In genomic region chr9:131590907-131591844, GRCh38 we compare ENCODE assay signal across 8 cellular contexts. TPM values are rescaled to one million over a fixed set of nuclear protein-coding genes. Genes with fewer than 3 reads are reported as not detected.
A peak's percentile ranks its signal among the peaks of the same experiment; 100 is the strongest.
DNase-seq lines count a peak whose midpoint lies in the region; ATAC-seq and TF ChIP-seq lines count a peak whose summit lies in the region.

No MANE protein-coding gene starts in this region.

- H3K9me3 Mint-ChIP-seq in osteocyte (ENCODE audit: unreplicated experiment): no peaks in the 10 kb centered on the region

- peaks cover 23% of the 10 kb centered on the region for H3K36me3 Mint-ChIP-seq in osteocyte (ENCODE audit: unreplicated experiment)

- H3K4me1 ChIP-seq in SJCRH30 (peaks cover 31% of the 10 kb centered on the region), thoracic aorta (ENCODE audit: control insufficient read depth in 1 of 2, low read depth in 2 of 2) (no peaks in the 10 kb centered on the region)

- no peaks in the 10 kb centered on the region for H3K27me3 Mint-ChIP-seq in osteocyte (ENCODE audit: unreplicated experiment)

- no peaks in the 10 kb centered on the region for H3K9me3 ChIP-seq in SJCRH30 (replicated peaks)
- H3K9me3 ChIP-seq in thoracic aorta: no peaks in the 10 kb centered on the region

- TF ChIP-seq CTCF in foreskin fibroblast (IDR thresholded peaks at IDR 0.05; ENCODE audit: low read depth, low read length): peak; percentile 78
- peak; percentile 85 for TF ChIP-seq CTCF in osteocyte (IDR thresholded peaks at IDR 0.05)
- TF ChIP-seq CTCF in thoracic aorta (IDR thresholded peaks at IDR 0.05): peak; percentile 80

- H3K36me3 ChIP-seq in SJCRH30 (peaks cover 33% of the 10 kb centered on the region), thoracic aorta (peaks cover 54% of the 10 kb centered on the region)

- no peak overlapping the region for H3K4me3 Mint-ChIP-seq in osteocyte (ENCODE audit: unreplicated experiment)

- H3K27ac ChIP-seq in SJCRH30 (peak overlapping the region; percentile 99), thoracic aorta (no peak overlapping the region)

- H3K4me3 ChIP-seq in SJCRH30 (no peak overlapping the region), foreskin fibroblast (ENCODE audit: low read depth in 1 of 2, low read length in 2 of 2) (no peak overlapping the region), thoracic aorta (no peak overlapping the region)

- ATAC-seq in thoracic aorta (ENCODE audit: insufficient number of reproducible peaks, low FRiP score, low read depth): peak; percentile 62
- ATAC-seq in GM21526 (IDR thresholded peaks at IDR 0.05; ENCODE audit: low FRiP score, unreplicated experiment): no peak

- DNase-seq in GF-D8 (lab: John Stamatoyannopoulos, UW) (peak; percentile 62), LHCN-M2 (ENCODE audit: low read depth) (peak; percentile 78), SJCRH30 (peak; percentile 95 to 96), foreskin fibroblast (peak; percentile 68 to 89), osteocyte (ENCODE audit: extremely low spot score, unreplicated experiment) (peak; percentile 91), thoracic aorta (ENCODE audit: low spot score) (peak; percentile 42)
- DNase-seq in activated effector memory CD4-positive, alpha-beta T cell treated with anti-CD3 and anti-CD28 coated beads, Interleukin-2, amount 50 U/mL, for 16 hours: peak; percentile 90

- H3K4me1 Mint-ChIP-seq in osteocyte (ENCODE audit: unreplicated experiment): no peaks in the 10 kb centered on the region

- H3K27me3 ChIP-seq in SJCRH30 (no peaks in the 10 kb centered on the region), thoracic aorta (replicated peaks; ENCODE audit: insufficient read depth) (no peaks in the 10 kb centered on the region)

- H3K27ac Mint-ChIP-seq in osteocyte (ENCODE audit: unreplicated experiment): peak overlapping the region; percentile 41

RNA-seq across cellular contexts. Expression of gene PRRT1B, which starts 45.9 kb away (rescaled TPM):
- total RNA-seq in LHCN-M2 (2014; rRNA removed) (not detected in 2 replicates), osteocyte (not detected in 2 replicates), thoracic aorta (not detected)
- 0.04 TPM for polyA plus RNA-seq in LHCN-M2 (2012)
- not detected in 2 replicates for total RNA-seq in SJCRH30 (2014; rRNA removed; shearing (Covaris generic))

Comparison
In these comparisons a context has a peak if more than half of its experiments do, and no peak if none do; other contexts are left out.
1. DNase-seq: peak in every context shown above with its lines; median percentile 96 in SJCRH30; 91 in osteocyte; 90 in activated effector memory CD4-positive, alpha-beta T cell treated with anti-CD3 and anti-CD28 coated beads, Interleukin-2, amount 50 U/mL, for 16 hours; 78 in foreskin fibroblast; 78 in LHCN-M2; 62 in GF-D8; 42 in thoracic aorta.